Comparison of ENCODE assay signal across 6 cellular contexts in genomic region chr17:7437369-7437863, GRCh38.
DNase-seq lines count a peak whose midpoint lies in the region; ATAC-seq and TF ChIP-seq lines count a peak whose summit lies in the region.

No MANE protein-coding gene starts in this region.

- peak overlapping the region; percentile 74 for H3K27ac Mint-ChIP-seq in T-helper 2 cell treated with Interferon-gamma antibody and Interleukin-4, amounts not matched to agents 5 μg/mL and 100 μg/mL, for 36 hours

- peak overlapping the region; percentile 92 for H3K4me3 Mint-ChIP-seq in T-helper 2 cell treated with Interferon-gamma antibody and Interleukin-4, amounts not matched to agents 5 μg/mL and 100 μg/mL, for 36 hours

- no peak overlapping the region for H3K27ac ChIP-seq in subcutaneous abdominal adipose tissue (ENCODE audit: low read depth, low read length)

- peaks cover 33% of the 10 kb centered on the region for H3K27me3 Mint-ChIP-seq in T-helper 2 cell treated with Interferon-gamma antibody and Interleukin-4, amounts not matched to agents 5 μg/mL and 100 μg/mL, for 36 hours (ENCODE audit: low read depth)

- H3K27me3 ChIP-seq in subcutaneous abdominal adipose tissue (ENCODE audit: control insufficient read depth in 5 of 5, insufficient read depth in 4 of 5, low read length in 5 of 5): peaks cover 0 to 25% (median 14%) of the 10 kb centered on the region in 5 donors

- H3K36me3 Mint-ChIP-seq in T-helper 2 cell treated with Interferon-gamma antibody and Interleukin-4, amounts not matched to agents 5 μg/mL and 100 μg/mL, for 36 hours (ENCODE audit: low read depth): peaks cover 15% of the 10 kb centered on the region

- TF ChIP-seq CTCF in fibroblast of pulmonary artery (IDR thresholded peaks at IDR 0.05; ENCODE audit: low read length, missing control alignments): no peak

- peaks cover 27% of the 10 kb centered on the region for H3K4me1 Mint-ChIP-seq in T-helper 2 cell treated with Interferon-gamma antibody and Interleukin-4, amounts not matched to agents 5 μg/mL and 100 μg/mL, for 36 hours (ENCODE audit: low read depth)

- H3K4me1 ChIP-seq in subcutaneous abdominal adipose tissue (ENCODE audit: control insufficient read depth in 5 of 5, insufficient read depth in 5 of 5, low read length in 5 of 5): peaks cover 0 to 60% (median 54%) of the 10 kb centered on the region in 5 donors

- ATAC-seq in HG02938 (IDR thresholded peaks at IDR 0.05; ENCODE audit: unreplicated experiment): no peak

- H3K36me3 ChIP-seq in subcutaneous abdominal adipose tissue (ENCODE audit: control insufficient read depth in 5 of 5, insufficient read depth in 5 of 5, low read length in 5 of 5): no peaks in the 10 kb centered on the region

- no peak for DNase-seq in T-helper 2 cell treated with Interferon-gamma antibody and Interleukin-4, amounts not matched to agents 5 μg/mL and 100 μg/mL, for 36 hours (ENCODE audit: low spot score)
- DNase-seq in T-helper 2 cell: no peak
- DNase-seq in fibroblast of pulmonary artery (ENCODE audit: low read depth): no peak
- no peak for DNase-seq in activated CD8-positive, alpha-beta memory T cell treated with anti-CD3 and anti-CD28 coated beads for 24 hours

- H3K9ac ChIP-seq in subcutaneous abdominal adipose tissue (ENCODE audit: low read length in 5 of 5): no peak overlapping the region

- H3K9me3 Mint-ChIP-seq in T-helper 2 cell treated with Interferon-gamma antibody and Interleukin-4, amounts not matched to agents 5 μg/mL and 100 μg/mL, for 36 hours: no peaks in the 10 kb centered on the region

- H3K9me3 ChIP-seq in subcutaneous abdominal adipose tissue (ENCODE audit: control insufficient read depth in 5 of 5, low read length in 5 of 5): no peaks in the 10 kb centered on the region

- H3K4me3 ChIP-seq in fibroblast of pulmonary artery (replicated peaks; ENCODE audit: low read depth, low read length): peak overlapping the region; percentile 24
- H3K4me3 ChIP-seq in subcutaneous abdominal adipose tissue (ENCODE audit: low read depth in 1 of 5, low read length in 5 of 5): peak overlapping the region; percentile 37 to 66 (median 55)
